8 cellular contexts compared by ENCODE assay signal in the genomic region with DNA sequence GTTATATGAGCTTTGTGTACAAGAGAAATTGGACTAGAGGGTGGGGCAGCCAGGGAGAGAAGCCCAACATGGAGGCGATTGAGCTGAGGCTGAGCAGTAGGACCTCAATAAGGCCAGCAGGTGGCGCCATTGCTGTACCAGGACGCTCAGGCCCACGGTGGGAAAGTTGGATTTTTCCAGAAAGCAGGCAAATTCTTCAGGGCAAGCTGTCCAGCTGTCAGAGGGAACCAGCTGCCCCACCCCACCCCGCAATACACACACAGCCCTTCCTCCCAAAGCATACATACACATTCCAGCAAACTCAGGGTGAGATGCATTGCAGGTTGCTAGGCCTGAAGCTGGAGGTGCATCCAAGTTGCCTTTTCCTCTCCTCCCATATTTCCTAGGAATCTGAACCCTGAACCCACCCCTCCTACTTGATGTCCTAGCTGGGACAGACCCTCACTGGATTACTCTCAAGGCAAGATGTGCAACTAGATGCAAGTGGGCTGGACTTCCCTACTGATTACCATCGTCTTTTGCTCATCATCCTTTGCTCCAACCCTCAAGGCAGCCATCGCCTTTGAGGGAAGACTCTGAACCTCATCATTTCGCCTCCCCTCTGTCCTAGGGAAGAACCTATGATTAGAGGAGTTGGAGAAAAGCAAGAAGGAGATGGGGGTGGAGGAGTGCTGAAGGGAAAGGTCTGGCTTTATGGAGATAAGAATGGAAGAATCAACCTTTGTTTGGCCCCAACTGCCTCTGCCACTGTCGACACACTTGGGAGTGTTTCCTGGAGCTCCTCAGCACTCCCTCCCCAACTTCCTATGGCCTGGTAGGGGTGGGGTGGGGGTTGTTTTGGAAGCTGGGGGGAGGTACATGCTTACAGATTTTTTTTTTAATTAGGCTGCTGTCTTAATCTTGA. TPM values are rescaled to one million over a fixed set of nuclear protein-coding genes. Genes with fewer than 3 reads are reported as not detected.
A peak's percentile ranks its signal among the peaks of the same experiment; 100 is the strongest.
DNase-seq lines count a peak whose midpoint lies in the region; ATAC-seq, FAIRE-seq and TF ChIP-seq lines count a peak whose summit lies in the region.

No MANE protein-coding gene starts in this region.

- FAIRE-seq in bronchial epithelial cell (lab: Jason Lieb, UNC) (no peak), kidney (lab: Jason Lieb, UNC) (peak; percentile 46)

- H3K27me3 ChIP-seq in WERI-Rb-1 (ENCODE audit: insufficient read depth, low read depth, severe bottlenecking) (no peaks in the 10 kb centered on the region), bronchial epithelial cell (ENCODE audit: control insufficient read depth, insufficient read depth, low read length) (no peaks in the 10 kb centered on the region)

- H3K27ac ChIP-seq in WERI-Rb-1 = no peak overlapping the region; the same call in 1 of the 2 replicates
- H3K27ac ChIP-seq in kidney (ENCODE audit: low read depth in 2 of 2, low read length in 2 of 2) = peak overlapping the region; percentile 26 to 77

- DNase-seq in NCI-H524 (lab: John Stamatoyannopoulos, UW) (peak; percentile 51 to 59), NCI-H524 treated with DMSO at 0.1 percent for 48 hours (lab: John Stamatoyannopoulos, UW) (no peak), NCI-H2107 treated with DMSO at 0.1 percent for 48 hours (lab: John Stamatoyannopoulos, UW; ENCODE audit: unreplicated experiment) (peak; percentile 79), WERI-Rb-1 (peak; percentile 94), bronchial epithelial cell (ENCODE audit: low read depth) (peak; percentile 58), kidney (peak; percentile 92)
- peak; percentile 80 for DNase-seq in stimulated activated CD4-positive, alpha-beta T cell treated with anti-CD3 and anti-CD28 coated beads, Interleukin-15, amount 100 ng/mL, for 24 hours

- H3K4me1 ChIP-seq in kidney (ENCODE audit: control insufficient read depth in 1 of 2, insufficient read depth in 1 of 2, low read depth in 1 of 2, low read length in 2 of 2) = peaks cover 17 to 20% of the 10 kb centered on the region in 2 donors

- H3K36me3 ChIP-seq in WERI-Rb-1 (no peaks in the 10 kb centered on the region), bronchial epithelial cell (ENCODE audit: control insufficient read depth, insufficient read depth, low read length) (no peaks in the 10 kb centered on the region), kidney (ENCODE audit: control insufficient read depth in 1 of 2, insufficient read depth in 2 of 2, low read length in 2 of 2) (no peaks in the 10 kb centered on the region)

- H3K4me3 ChIP-seq in WERI-Rb-1 (ENCODE audit: low read depth, low read length) (no peak overlapping the region), bronchial epithelial cell (ENCODE audit: low read depth, low read length) (no peak overlapping the region), kidney (ENCODE audit: low read length in 2 of 2) (no peak overlapping the region)

- TF ChIP-seq CTCF in WERI-Rb-1 (IDR thresholded peaks at IDR 0.05; ENCODE audit: low read depth, low read length) (peak; percentile 100), bronchial epithelial cell (IDR thresholded peaks at IDR 0.05; ENCODE audit: insufficient read depth, low read length, severe bottlenecking) (peak; percentile 92), kidney (IDR thresholded peaks at IDR 0.05; ENCODE audit: borderline replicate concordance, extremely low read depth, insufficient read depth) (peak; percentile 98)

- intact Hi-C loops in kidney (cut with DNase I) = loop anchor here (5.0 kb wide), 1 partner anchor 77 kb away; no protein-coding TSS in a partner anchor

- no peak overlapping the region for H3K9ac ChIP-seq in kidney (ENCODE audit: low read length in 2 of 2)

- no peaks in the 10 kb centered on the region for H3K9me3 ChIP-seq in WERI-Rb-1 (ENCODE audit: severe bottlenecking)
- no peaks in the 10 kb centered on the region for H3K9me3 ChIP-seq in kidney (ENCODE audit: control insufficient read depth in 1 of 2, low read length in 2 of 2)

- peak; percentile 53 for ATAC-seq in HG02981 (IDR thresholded peaks at IDR 0.05; ENCODE audit: unreplicated experiment)

RNA-seq across cellular contexts. Expression of gene CD34, which starts 25.5 kb away (rescaled TPM):
- total RNA-seq in bronchial epithelial cell = 0.13 TPM in 1 of 2 replicates, not detected in the other
- 50.9 TPM for total RNA-seq in kidney
- polyA plus RNA-seq in kidney (ENCODE audit: insufficient read depth, low read depth, low replicate concordance) = 69.4 TPM

Comparison
In these comparisons a context has a peak if more than half of its experiments do, and no peak if none do; other contexts are left out.
1. RNA of gene CD34, which starts 25.5 kb away (total RNA-seq): 50.9 TPM in kidney (single experiment); 0.13 TPM in bronchial epithelial cell; every median in the first group is over 10 times any median in the second.
2. Peak in every context shown above with its lines, with median percentiles within 50 percentile points of each other: CTCF ChIP-seq.